In genomic region chr10:100651099-100651498, GRCh38 we compare ENCODE assay signal across 2 cellular contexts.
A peak's percentile ranks its signal among the peaks of the same experiment; 100 is the strongest.
DNase-seq lines count a peak whose midpoint lies in the region; FAIRE-seq and TF ChIP-seq lines count a peak whose summit lies in the region.
"Not testable (repeated sequence)": the region's sequence is repeated elsewhere in the genome, so short reads cannot be mapped to it uniquely, and the experiment has no call there.

No MANE protein-coding gene starts in this region.

- not testable (repeated sequence) for H3K4me1 ChIP-seq in osteoblast (ENCODE audit: insufficient read depth, low read length)

- not testable (repeated sequence) for H3K79me2 ChIP-seq in osteoblast (ENCODE audit: insufficient read depth, low read length)

- peak; percentile 61 for DNase-seq in osteoblast (ENCODE audit: insufficient read length, low spot score, missing footprints)
- not testable (repeated sequence) for DNase-seq in urothelium cell line (ENCODE audit: low spot score)

- peaks cover 48% of the 10 kb centered on the region for H3K27me3 ChIP-seq in osteoblast (ENCODE audit: insufficient read depth, low read length)

- not testable (repeated sequence) for H3K27ac ChIP-seq in osteoblast (ENCODE audit: low read depth, low read length)

- not testable (repeated sequence) for H3K36me3 ChIP-seq in osteoblast (ENCODE audit: insufficient read depth, low read length)

- H3K9me3 ChIP-seq in osteoblast (ENCODE audit: low read depth, low read length) = not testable (repeated sequence)

- not testable (repeated sequence) for H4K20me1 ChIP-seq in osteoblast (ENCODE audit: insufficient read depth, low read length)

- not testable (repeated sequence) for H2AFZ ChIP-seq in osteoblast (ENCODE audit: low read length)

- TF ChIP-seq CTCF in osteoblast (IDR thresholded peaks at IDR 0.05; ENCODE audit: extremely low read depth, low read depth, low read length) = not testable (repeated sequence)

- not testable (repeated sequence) for H3K4me2 ChIP-seq in osteoblast (ENCODE audit: insufficient read depth, low read length)

- FAIRE-seq in urothelium cell line (lab: Jason Lieb, UNC) = peak; percentile 97

- H3K4me3 ChIP-seq in osteoblast (ENCODE audit: insufficient read depth, low read length) = not testable (repeated sequence)
